In genomic region chr13:106528711-106529414, GRCh38 we compare ENCODE assay signal across 21 cellular contexts. TPM values are rescaled to one million over a fixed set of nuclear protein-coding genes. Genes with fewer than 3 reads are reported as not detected.
DNase-seq lines count a peak whose midpoint lies in the region; ATAC-seq and TF ChIP-seq lines count a peak whose summit lies in the region.
"Had no signal": no experiment of that assay in that cellular context is flagged by ENCODE, and none has a peak within 500 bp of the region (broad histone marks: within the 10 kb centered on the region; RNA-seq: fewer than 3 reads in every experiment).

No MANE protein-coding gene starts in this region.

- H3K9me3 Mint-ChIP-seq in nephron (no peaks in the 10 kb centered on the region), T-cell (no peaks in the 10 kb centered on the region)
- H3K9me3 Mint-ChIP-seq: CD8-positive, alpha-beta T cell; effector memory CD8-positive, alpha-beta T cell; memory B cell had no signal

- H3K4me3 Mint-ChIP-seq in nephron (peak overlapping the region; percentile 52 to 95 (median 58)), T-cell (no peak overlapping the region)
- H3K4me3 Mint-ChIP-seq: CD8-positive, alpha-beta T cell; effector memory CD8-positive, alpha-beta T cell; memory B cell had no signal

- peaks cover 55% of the 10 kb centered on the region for H3K4me1 ChIP-seq in left ventricle myocardium inferior
- H3K4me1 ChIP-seq in ectodermal cell (ENCODE audit: control insufficient read depth, insufficient read depth, low read length): peaks cover 49% of the 10 kb centered on the region
- H3K4me1 ChIP-seq: A549, prostate gland had no signal

- H3K4me3 ChIP-seq in left ventricle myocardium inferior: peak overlapping the region; percentile 77
- peak overlapping the region; percentile 8 for H3K4me3 ChIP-seq in ectodermal cell (ENCODE audit: insufficient read depth, low read depth, low read length)
- H3K4me3 ChIP-seq: A549, GM12878, prostate gland, stomach had no signal

- H3K4me1 Mint-ChIP-seq in nephron (peaks cover 55% of the 10 kb centered on the region), T-cell (peaks cover 13 to 16% (median 14%) of the 10 kb centered on the region in 3 donors)

- H3K27ac Mint-ChIP-seq in nephron (peak overlapping the region; percentile 90 to 96 (median 91)), T-cell (no peak overlapping the region)
- H3K27ac Mint-ChIP-seq: CD8-positive, alpha-beta T cell; effector memory CD8-positive, alpha-beta T cell; memory B cell had no signal

- ATAC-seq in Right ventricle myocardium inferior (no peak), GM19035 (IDR thresholded peaks at IDR 0.05; ENCODE audit: unreplicated experiment) (no peak), T-cell (replicated peaks in 1 of 4) (no peak)
- ATAC-seq: A549; CD8-positive, alpha-beta T cell; effector memory CD8-positive, alpha-beta T cell; GM12878 had no signal

- no peak overlapping the region for H3K27ac ChIP-seq in left ventricle myocardium inferior (replicated peaks)
- H3K27ac ChIP-seq in ectodermal cell (ENCODE audit: insufficient read depth, low read depth, low read length, poor library complexity, severe bottlenecking): peak overlapping the region; percentile 79
- H3K27ac ChIP-seq: A549 had no signal

- H3K27me3 ChIP-seq in left ventricle myocardium inferior (ENCODE audit: low read depth): no peaks in the 10 kb centered on the region
- H3K27me3 ChIP-seq in ectodermal cell (ENCODE audit: control insufficient read depth, insufficient read depth, low read length, poor library complexity, severe bottlenecking): no peaks in the 10 kb centered on the region

- 26 to 27% methylated on average over 8 of the region's 8 CpGs for WGBS in ectodermal cell, 2 experiments

- TF ChIP-seq CTCF in left ventricle myocardium inferior (IDR thresholded peaks at IDR 0.05; ENCODE audit: borderline replicate concordance) (no peak), nephron (IDR thresholded peaks at IDR 0.05; ENCODE audit: unreplicated experiment in 3 of 3) (no peak)

- intact Hi-C loops in left ventricle myocardium inferior (cut with micrococcal nuclease) (loop anchor here (10.0 kb wide), 1 partner anchor 444 kb away; no protein-coding TSS in a partner anchor), Right ventricle myocardium inferior (cut with DNase I) (no loop called here)

- DNase-seq in left ventricle myocardium inferior: no peak
- no peak for DNase-seq in Right ventricle myocardium inferior (ENCODE audit: missing footprints)
- DNase-seq in activated CD8-positive, alpha-beta memory T cell treated with anti-CD3 and anti-CD28 coated beads, Interleukin-2, amount 50 U/mL, for 48 hours: no peak
- no peak for DNase-seq in activated CD4-positive, alpha-beta T cell treated with anti-CD3 and anti-CD28 coated beads for 4 hours
- no peak for DNase-seq in T-cell
- DNase-seq: activated effector memory CD4-positive, alpha-beta T cell treated with anti-CD3 and anti-CD28 coated beads, Interleukin-2, amount 50 U/mL, for 16 hours; CD8-positive, alpha-beta T cell; effector memory CD8-positive, alpha-beta T cell; H7; NCI-H1436; NCI-H446; OCI-M1; stomach had no signal

- H3K27me3 Mint-ChIP-seq in nephron (ENCODE audit: low read depth): peaks cover 30% of the 10 kb centered on the region
- peaks cover 59 to 63% of the 10 kb centered on the region in 2 donors for H3K27me3 Mint-ChIP-seq in T-cell

- no peaks in the 10 kb centered on the region for H3K9me3 ChIP-seq in left ventricle myocardium inferior (replicated peaks)
- H3K9me3 ChIP-seq in ectodermal cell (ENCODE audit: control insufficient read depth, low read length): no peaks in the 10 kb centered on the region
- H3K9me3 ChIP-seq: A549, prostate gland, SK-N-SH, stomach had no signal

- CTCF ChIA-PET in T-cell (lab: Charles Lee): interaction anchor here in 1 of 2 donors (1.0 kb wide), 1 partner anchor 22 kb away, joined by 3 read pairs; no protein-coding TSS in a partner anchor

- H3K36me3 Mint-ChIP-seq in nephron (ENCODE audit: low read depth): peaks cover 3% of the 10 kb centered on the region
- no peaks in the 10 kb centered on the region for H3K36me3 Mint-ChIP-seq in T-cell
- H3K36me3 Mint-ChIP-seq: CD8-positive, alpha-beta T cell; memory B cell had no signal

- H3K36me3 ChIP-seq in left ventricle myocardium inferior: no peaks in the 10 kb centered on the region
- H3K36me3 ChIP-seq in ectodermal cell (ENCODE audit: control insufficient read depth, insufficient read depth, low read length): no peaks in the 10 kb centered on the region
- H3K36me3 ChIP-seq: prostate gland, stomach had no signal

- POLR2A ChIA-PET in T-cell (lab: Charles Lee): no interaction called here

RNA-seq across cellular contexts. Expression of gene EFNB2, which starts 6.6 kb away (rescaled TPM):
- 10.1 TPM for total RNA-seq in left ventricle myocardium inferior
- total RNA-seq in Right ventricle myocardium inferior: 9.6 TPM
- polyA plus RNA-seq in ectodermal cell (2013, experiment 1 of 4): 116 TPM
- polyA plus RNA-seq in ectodermal cell (2013, experiment 2 of 4): 110 TPM
- polyA plus RNA-seq in ectodermal cell (2013, experiment 3 of 4): 92.2 TPM
- 100 TPM for polyA plus RNA-seq in ectodermal cell (2013, experiment 4 of 4)
- under 1 TPM; 0.18 to 0.47 (median 0.33) TPM for total RNA-seq in T-cell

RNA-seq across cellular contexts. Expression of gene ARGLU1, which starts 39.1 kb away (rescaled TPM):
- total RNA-seq in left ventricle myocardium inferior (29.0 TPM), Right ventricle myocardium inferior (26.0 TPM), T-cell (100 to 1,000 TPM; 158 to 197 (median 184) TPM)
- 244 TPM for polyA plus RNA-seq in ectodermal cell (2013, experiment 1 of 4)
- 234 TPM for polyA plus RNA-seq in ectodermal cell (2013, experiment 2 of 4)
- 236 TPM for polyA plus RNA-seq in ectodermal cell (2013, experiment 3 of 4)
- 269 TPM for polyA plus RNA-seq in ectodermal cell (2013, experiment 4 of 4)

Comparison
In these comparisons a context has a peak if more than half of its experiments do, and no peak if none do; other contexts are left out.
1. H3K27ac Mint-ChIP-seq: peak in nephron (3 of 3); none in T-cell (0 of 2).
2. H3K4me3 Mint-ChIP-seq: peak in nephron (3 of 3); none in T-cell (0 of 3).